Comparison of ENCODE assay signal across 8 cellular contexts in the genomic region with DNA sequence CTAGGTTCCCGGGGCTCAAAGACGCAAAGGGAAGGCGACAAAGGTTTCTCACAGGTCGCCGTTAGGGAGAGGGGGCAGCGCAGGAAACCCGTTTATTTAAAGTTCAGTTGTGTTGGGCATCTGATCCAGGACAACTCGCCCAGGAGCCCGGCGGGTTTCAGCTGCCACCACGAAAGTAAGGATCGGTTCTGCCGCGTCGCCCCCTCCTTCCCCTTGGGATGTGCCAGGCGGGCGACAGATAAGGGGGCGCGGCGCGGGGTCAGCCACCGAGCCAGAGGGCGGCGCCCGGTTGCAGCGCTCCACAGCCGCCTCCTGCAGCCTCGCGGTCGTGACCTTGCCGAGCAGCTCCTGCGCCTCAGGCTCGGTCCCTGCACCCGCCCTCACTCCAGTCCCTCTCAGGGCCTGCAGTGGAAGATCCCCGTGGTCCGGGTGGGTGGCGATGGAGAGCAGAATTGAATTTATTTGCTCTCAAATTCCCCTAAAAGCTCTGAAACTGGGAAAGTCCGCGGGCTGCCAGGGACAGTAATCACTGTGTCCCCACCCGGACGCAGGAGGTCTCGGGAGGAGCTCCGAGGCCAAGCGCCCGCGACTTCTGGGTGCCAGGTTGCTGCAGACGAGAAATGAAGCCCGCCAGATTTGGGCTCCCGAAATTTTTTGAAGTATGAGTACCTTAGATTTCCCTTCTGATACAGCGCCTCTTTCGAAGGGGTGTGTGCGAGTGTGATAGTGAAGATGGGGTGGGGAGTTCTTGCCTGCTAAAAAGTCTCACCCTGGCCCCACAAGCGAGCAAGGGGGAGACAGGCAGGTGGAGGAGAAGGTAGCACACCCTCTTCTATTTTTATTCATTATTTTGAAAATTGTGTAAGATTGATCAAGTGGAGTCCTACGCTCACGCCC. TPM values are rescaled to one million over a fixed set of nuclear protein-coding genes. Genes with fewer than 3 reads are reported as not detected.
DNase-seq lines count a peak whose midpoint lies in the region; ATAC-seq and TF ChIP-seq lines count a peak whose summit lies in the region.

No MANE protein-coding gene starts in this region.

- H3K9me3 Mint-ChIP-seq in CD4-positive, alpha-beta T cell: no peaks in the 10 kb centered on the region

- peaks cover 77% of the 10 kb centered on the region for H3K27me3 Mint-ChIP-seq in CD4-positive, alpha-beta T cell

- no peak for ATAC-seq in CD4-positive, alpha-beta T cell (ENCODE audit: poor library complexity)
- no peak for ATAC-seq in Panc1
- no peak for ATAC-seq in HG03378 (IDR thresholded peaks at IDR 0.05; ENCODE audit: unreplicated experiment)
- no peak for ATAC-seq in GM18861 (IDR thresholded peaks at IDR 0.05; ENCODE audit: unreplicated experiment)

- H3K4me3 Mint-ChIP-seq in CD4-positive, alpha-beta T cell: peak overlapping the region; percentile 84

- no peak overlapping the region for H3K27ac Mint-ChIP-seq in CD4-positive, alpha-beta T cell

- BruUV-seq in Panc1 (replicated peaks; lab: Mats Ljungman, UMichigan): no TSS peak

- no peaks in the 10 kb centered on the region for H3K9me3 ChIP-seq in CD4-positive, alpha-beta T cell (ENCODE audit: control insufficient read depth, low read length)
- H3K9me3 ChIP-seq in Panc1 (ENCODE audit: control insufficient read depth, insufficient read depth, low read depth, low read length) (no peaks in the 10 kb centered on the region), endocrine pancreas (ENCODE audit: control insufficient read depth, low read length) (no peaks in the 10 kb centered on the region), muscle layer of colon (ENCODE audit: low read length) (no peaks in the 10 kb centered on the region), vagina (no peaks in the 10 kb centered on the region)

- no peak overlapping the region for H3K27ac ChIP-seq in CD4-positive, alpha-beta T cell (ENCODE audit: low read depth, low read length)
- peak overlapping the region; percentile 57; the same call in 1 of the 2 replicates for H3K27ac ChIP-seq in Panc1 (ENCODE audit: low read length)
- H3K27ac ChIP-seq in muscle layer of colon (ENCODE audit: low read depth, low read length): peak overlapping the region; percentile 89
- H3K27ac ChIP-seq in vagina: peak overlapping the region; percentile 49

- DNase-seq in CD4-positive, alpha-beta T cell: peak in 1 of 10 experiments; percentile 9
- DNase-seq in Panc1 (ENCODE audit: low read depth, low spot score) (no peak), vagina (ENCODE audit: extremely low spot score in 2 of 2) (no peak), NCI-H345 (lab: John Stamatoyannopoulos, UW) (no peak)

- H3K4me3 ChIP-seq in Panc1 (ENCODE audit: low read depth in 2 of 2, low read length in 2 of 2) (peak overlapping the region; percentile 42 to 54), endocrine pancreas (ENCODE audit: control insufficient read depth, insufficient read depth, low read length) (peak overlapping the region; percentile 23), muscle layer of colon (ENCODE audit: low read depth in 1 of 2, low read length in 2 of 2) (peak overlapping the region; percentile 2 to 36), vagina (peak overlapping the region; percentile 40 to 49)

- no peak for TF ChIP-seq POLR2A in vagina (IDR thresholded peaks at IDR 0.05)

- POLR2A ChIA-PET in CD4-positive, alpha-beta T cell (lab: Charles Lee): interaction anchor here (6.2 kb wide), 1 partner anchor 23 kb away, joined by 84 read pairs; no protein-coding TSS in a partner anchor
- POLR2A ChIA-PET in Panc1 (lab: Charles Lee): no interaction called here

- CTCF ChIA-PET in CD4-positive, alpha-beta T cell (lab: Charles Lee): interaction anchor here (0.9 to 1.6 kb wide), 4 partner anchors 11 to 32 kb away, joined by 3 to 6 read pairs (median 4); a partner anchor contains a TSS
- CTCF ChIA-PET in Panc1 (lab: Charles Lee): no interaction called here

- H3K9ac ChIP-seq in endocrine pancreas (ENCODE audit: control insufficient read depth, insufficient read depth, low read length): no peak overlapping the region
- H3K9ac ChIP-seq in muscle layer of colon (ENCODE audit: low read length): no peak overlapping the region

- H3K36me3 Mint-ChIP-seq in CD4-positive, alpha-beta T cell (ENCODE audit: low read depth): no peaks in the 10 kb centered on the region

- peaks cover 78% of the 10 kb centered on the region for H3K27me3 ChIP-seq in CD4-positive, alpha-beta T cell (ENCODE audit: control insufficient read depth, insufficient read depth, low read length)
- H3K27me3 ChIP-seq in Panc1 (ENCODE audit: control insufficient read depth, insufficient read depth, low read length) (no peaks in the 10 kb centered on the region), endocrine pancreas (ENCODE audit: control insufficient read depth, insufficient read depth, low read length) (no peaks in the 10 kb centered on the region), muscle layer of colon (ENCODE audit: control insufficient read depth in 1 of 2, insufficient read depth in 2 of 2, low read length in 2 of 2) (no peaks in the 10 kb centered on the region), vagina (no peaks in the 10 kb centered on the region)

- H3K4me1 Mint-ChIP-seq in CD4-positive, alpha-beta T cell (ENCODE audit: low read depth): peaks cover 59% of the 10 kb centered on the region

- TF ChIP-seq CTCF in CD4-positive, alpha-beta T cell (IDR thresholded peaks at IDR 0.05): no peak
- no peak for TF ChIP-seq CTCF in Panc1 (IDR thresholded peaks at IDR 0.05)
- TF ChIP-seq CTCF in vagina (IDR thresholded peaks at IDR 0.05): no peak

- peaks cover 46% of the 10 kb centered on the region for H3K4me1 ChIP-seq in Panc1 (ENCODE audit: control insufficient read depth, insufficient read depth, low read length)
- H3K4me1 ChIP-seq in endocrine pancreas (ENCODE audit: control insufficient read depth, insufficient read depth, low read length): no peaks in the 10 kb centered on the region
- H3K4me1 ChIP-seq in muscle layer of colon (ENCODE audit: insufficient read depth, low read length): peaks cover 31% of the 10 kb centered on the region
- H3K4me1 ChIP-seq in vagina: peaks cover 48% of the 10 kb centered on the region

- H3K36me3 ChIP-seq in Panc1 (ENCODE audit: control insufficient read depth, insufficient read depth, low read length) (no peaks in the 10 kb centered on the region), endocrine pancreas (ENCODE audit: control insufficient read depth, insufficient read depth, low read length) (no peaks in the 10 kb centered on the region), muscle layer of colon (ENCODE audit: insufficient read depth, low read length) (no peaks in the 10 kb centered on the region), vagina (no peaks in the 10 kb centered on the region)

- intact Hi-C loops in CD4-positive, alpha-beta T cell (cut with DNase I, micrococcal nuclease): loop anchor here (5.0 to 10.0 kb wide), 5 partner anchors 158 to 1731 kb away; a partner anchor contains a TSS
- intact Hi-C loops in Panc1 (cut with micrococcal nuclease; ENCODE audit: unreplicated experiment): loop anchor here (10.0 kb wide), 1 partner anchor 401 kb away; no protein-coding TSS in a partner anchor
- intact Hi-C loops in vagina (cut with DNase I): loop anchor here (5.0 to 10.0 kb wide), 3 partner anchors 281 to 591 kb away; no protein-coding TSS in a partner anchor

- in situ Hi-C loops in Panc1 (cut with HindIII; ENCODE audit: low pct_unique_long_range_greater_than_20kb, low sequenced_read_pairs): no loop called here

RNA-seq across cellular contexts. Expression of a gene that starts 28.4 kb away (rescaled TPM):
- 1 to 10 TPM; 4.8 to 5.9 TPM for total RNA-seq in CD4-positive, alpha-beta T cell
- total RNA-seq in Panc1 (2021; ENCODE audit: unreplicated experiment): 20.9 TPM
- polyA plus RNA-seq in Panc1 (2012; ENCODE audit: insufficient read length): 6.6 TPM
- 59.2 TPM for total RNA-seq in vagina
